ENCODE assay signal across 1 cellular context in the genomic region with DNA sequence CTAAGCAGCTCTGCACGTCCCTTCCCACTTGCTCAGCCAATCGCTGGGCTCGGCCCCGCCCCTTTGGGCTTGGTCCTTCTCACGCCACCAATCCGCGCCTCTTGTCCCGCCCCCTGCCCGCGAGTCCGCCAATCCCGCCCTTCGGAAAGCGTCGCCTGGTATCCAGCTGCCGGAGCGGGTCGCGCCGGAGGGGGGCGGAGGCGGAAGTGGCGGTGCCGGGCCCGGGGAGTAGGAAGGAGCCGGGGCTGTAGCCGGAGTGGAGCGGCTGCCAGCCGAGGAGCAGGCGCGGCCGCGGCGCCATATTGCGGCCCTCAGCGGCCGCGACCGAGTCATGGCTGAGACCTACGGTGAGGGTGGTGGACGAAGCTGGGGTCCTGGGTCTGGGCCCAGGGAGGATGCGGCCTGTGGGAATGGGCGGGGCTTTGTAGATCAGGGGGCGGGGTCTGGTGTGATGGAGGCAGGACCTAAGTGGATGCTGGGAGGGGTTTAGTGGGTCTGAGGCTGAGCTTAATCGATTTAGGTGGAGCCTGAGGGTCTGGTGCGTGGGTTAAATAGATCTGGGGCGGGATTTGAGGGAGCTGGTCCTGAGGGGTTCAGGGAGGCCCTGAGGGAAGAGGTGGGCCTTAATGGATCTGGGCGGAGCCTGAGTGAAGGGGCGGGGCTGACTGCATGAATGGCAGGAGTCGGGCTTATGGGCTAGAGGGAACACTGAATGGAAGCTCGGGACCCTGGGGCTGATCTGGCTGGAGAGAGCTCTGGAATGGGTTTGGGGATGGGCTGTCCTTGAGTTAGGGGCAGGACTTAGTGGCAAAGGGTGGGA.
TF ChIP-seq lines count a peak whose summit lies in the region.

A gene with protein sequence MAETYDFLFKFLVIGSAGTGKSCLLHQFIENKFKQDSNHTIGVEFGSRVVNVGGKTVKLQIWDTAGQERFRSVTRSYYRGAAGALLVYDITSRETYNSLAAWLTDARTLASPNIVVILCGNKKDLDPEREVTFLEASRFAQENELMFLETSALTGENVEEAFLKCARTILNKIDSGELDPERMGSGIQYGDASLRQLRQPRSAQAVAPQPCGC (plus strand): TSS at position 203 of the 820 bp plus-strand sequence. CDS start 129 bp downstream, at position 332.

TF ChIP-seq in K562, 482 proteins besides CTCF, POLR2A, EP300 and RAD21 (continued from another document and continues in another):
- TF ChIP-seq, protein P1, sequence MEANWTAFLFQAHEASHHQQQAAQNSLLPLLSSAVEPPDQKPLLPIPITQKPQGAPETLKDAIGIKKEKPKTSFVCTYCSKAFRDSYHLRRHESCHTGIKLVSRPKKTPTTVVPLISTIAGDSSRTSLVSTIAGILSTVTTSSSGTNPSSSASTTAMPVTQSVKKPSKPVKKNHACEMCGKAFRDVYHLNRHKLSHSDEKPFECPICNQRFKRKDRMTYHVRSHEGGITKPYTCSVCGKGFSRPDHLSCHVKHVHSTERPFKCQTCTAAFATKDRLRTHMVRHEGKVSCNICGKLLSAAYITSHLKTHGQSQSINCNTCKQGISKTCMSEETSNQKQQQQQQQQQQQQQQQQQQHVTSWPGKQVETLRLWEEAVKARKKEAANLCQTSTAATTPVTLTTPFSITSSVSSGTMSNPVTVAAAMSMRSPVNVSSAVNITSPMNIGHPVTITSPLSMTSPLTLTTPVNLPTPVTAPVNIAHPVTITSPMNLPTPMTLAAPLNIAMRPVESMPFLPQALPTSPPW (CRISPR knock-in tag; IDR thresholded peaks at IDR 0.05) = peak; percentile 95
- TF ChIP-seq ASH1L (IDR thresholded peaks at IDR 0.05; ENCODE audit: borderline replicate concordance, low read depth, partially characterized antibody) = peak; percentile 98
- TF ChIP-seq KAT7 (CRISPR knock-in tag; IDR thresholded peaks at IDR 0.05; ENCODE audit: borderline replicate concordance) = peak; percentile 17; the same call in 1 of the 2 replicates
- TF ChIP-seq, protein P2, sequence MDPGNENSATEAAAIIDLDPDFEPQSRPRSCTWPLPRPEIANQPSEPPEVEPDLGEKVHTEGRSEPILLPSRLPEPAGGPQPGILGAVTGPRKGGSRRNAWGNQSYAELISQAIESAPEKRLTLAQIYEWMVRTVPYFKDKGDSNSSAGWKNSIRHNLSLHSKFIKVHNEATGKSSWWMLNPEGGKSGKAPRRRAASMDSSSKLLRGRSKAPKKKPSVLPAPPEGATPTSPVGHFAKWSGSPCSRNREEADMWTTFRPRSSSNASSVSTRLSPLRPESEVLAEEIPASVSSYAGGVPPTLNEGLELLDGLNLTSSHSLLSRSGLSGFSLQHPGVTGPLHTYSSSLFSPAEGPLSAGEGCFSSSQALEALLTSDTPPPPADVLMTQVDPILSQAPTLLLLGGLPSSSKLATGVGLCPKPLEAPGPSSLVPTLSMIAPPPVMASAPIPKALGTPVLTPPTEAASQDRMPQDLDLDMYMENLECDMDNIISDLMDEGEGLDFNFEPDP (CRISPR knock-in tag; IDR thresholded peaks at IDR 0.05) = no peak
- no peak for TF ChIP-seq HMG20A (CRISPR knock-in tag; conservative IDR thresholded peaks at IDR 0.05)
- TF ChIP-seq, protein P3, sequence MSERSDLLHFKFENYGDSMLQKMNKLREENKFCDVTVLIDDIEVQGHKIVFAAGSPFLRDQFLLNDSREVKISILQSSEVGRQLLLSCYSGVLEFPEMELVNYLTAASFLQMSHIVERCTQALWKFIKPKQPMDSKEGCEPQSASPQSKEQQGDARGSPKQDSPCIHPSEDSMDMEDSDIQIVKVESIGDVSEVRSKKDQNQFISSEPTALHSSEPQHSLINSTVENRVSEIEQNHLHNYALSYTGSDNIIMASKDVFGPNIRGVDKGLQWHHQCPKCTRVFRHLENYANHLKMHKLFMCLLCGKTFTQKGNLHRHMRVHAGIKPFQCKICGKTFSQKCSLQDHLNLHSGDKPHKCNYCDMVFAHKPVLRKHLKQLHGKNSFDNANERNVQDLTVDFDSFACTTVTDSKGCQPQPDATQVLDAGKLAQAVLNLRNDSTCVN (CRISPR knock-in tag; IDR thresholded peaks at IDR 0.05) = 0 out of 2 replicates have a peak, but pooled peaks have one; percentile 29
- no peak for TF ChIP-seq ZNF282 (CRISPR knock-in tag; IDR thresholded peaks at IDR 0.05)
- TF ChIP-seq ARNT (IDR thresholded peaks at IDR 0.05) = 0 out of 4 replicates have a peak, but pooled peaks of 1 of the 2 experiments have one; percentile 37
- TF ChIP-seq, protein P4, sequence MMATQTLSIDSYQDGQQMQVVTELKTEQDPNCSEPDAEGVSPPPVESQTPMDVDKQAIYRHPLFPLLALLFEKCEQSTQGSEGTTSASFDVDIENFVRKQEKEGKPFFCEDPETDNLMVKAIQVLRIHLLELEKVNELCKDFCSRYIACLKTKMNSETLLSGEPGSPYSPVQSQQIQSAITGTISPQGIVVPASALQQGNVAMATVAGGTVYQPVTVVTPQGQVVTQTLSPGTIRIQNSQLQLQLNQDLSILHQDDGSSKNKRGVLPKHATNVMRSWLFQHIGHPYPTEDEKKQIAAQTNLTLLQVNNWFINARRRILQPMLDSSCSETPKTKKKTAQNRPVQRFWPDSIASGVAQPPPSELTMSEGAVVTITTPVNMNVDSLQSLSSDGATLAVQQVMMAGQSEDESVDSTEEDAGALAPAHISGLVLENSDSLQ (IDR thresholded peaks at IDR 0.05) = peak; percentile 96
- TF ChIP-seq, protein P5, sequence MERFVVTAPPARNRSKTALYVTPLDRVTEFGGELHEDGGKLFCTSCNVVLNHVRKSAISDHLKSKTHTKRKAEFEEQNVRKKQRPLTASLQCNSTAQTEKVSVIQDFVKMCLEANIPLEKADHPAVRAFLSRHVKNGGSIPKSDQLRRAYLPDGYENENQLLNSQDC (CRISPR knock-in tag; IDR thresholded peaks at IDR 0.05) = peak; percentile 65; the same call in 1 of the 2 replicates
- TF ChIP-seq, protein P6, sequence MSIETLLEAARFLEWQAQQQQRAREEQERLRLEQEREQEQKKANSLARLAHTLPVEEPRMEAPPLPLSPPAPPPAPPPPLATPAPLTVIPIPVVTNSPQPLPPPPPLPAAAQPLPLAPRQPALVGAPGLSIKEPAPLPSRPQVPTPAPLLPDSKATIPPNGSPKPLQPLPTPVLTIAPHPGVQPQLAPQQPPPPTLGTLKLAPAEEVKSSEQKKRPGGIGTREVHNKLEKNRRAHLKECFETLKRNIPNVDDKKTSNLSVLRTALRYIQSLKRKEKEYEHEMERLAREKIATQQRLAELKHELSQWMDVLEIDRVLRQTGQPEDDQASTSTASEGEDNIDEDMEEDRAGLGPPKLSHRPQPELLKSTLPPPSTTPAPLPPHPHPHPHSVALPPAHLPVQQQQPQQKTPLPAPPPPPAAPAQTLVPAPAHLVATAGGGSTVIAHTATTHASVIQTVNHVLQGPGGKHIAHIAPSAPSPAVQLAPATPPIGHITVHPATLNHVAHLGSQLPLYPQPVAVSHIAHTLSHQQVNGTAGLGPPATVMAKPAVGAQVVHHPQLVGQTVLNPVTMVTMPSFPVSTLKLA (conservative IDR thresholded peaks at IDR 0.05) = peak; percentile 67 to 88
- TF ChIP-seq BRF1 (IDR thresholded peaks at IDR 0.05; ENCODE audit: borderline replicate concordance, extremely low read depth, insufficient read length) = no peak
- TF ChIP-seq HCFC1 (IDR thresholded peaks at IDR 0.05; ENCODE audit: low read depth, low read length) = peak; percentile 34; the same call in 1 of the 2 replicates
- 0 out of 2 replicates have a peak, but pooled peaks have one; percentile 43 for TF ChIP-seq ATF1 (CRISPR knock-in tag; IDR thresholded peaks at IDR 0.05)
- TF ChIP-seq ATF1 (tag; IDR thresholded peaks at IDR 0.05) = peak; percentile 73; the same call in 1 of the 2 replicates
- TF ChIP-seq ZNF134 (CRISPR knock-in tag; conservative IDR thresholded peaks at IDR 0.05) = no peak
- TF ChIP-seq, protein P7, sequence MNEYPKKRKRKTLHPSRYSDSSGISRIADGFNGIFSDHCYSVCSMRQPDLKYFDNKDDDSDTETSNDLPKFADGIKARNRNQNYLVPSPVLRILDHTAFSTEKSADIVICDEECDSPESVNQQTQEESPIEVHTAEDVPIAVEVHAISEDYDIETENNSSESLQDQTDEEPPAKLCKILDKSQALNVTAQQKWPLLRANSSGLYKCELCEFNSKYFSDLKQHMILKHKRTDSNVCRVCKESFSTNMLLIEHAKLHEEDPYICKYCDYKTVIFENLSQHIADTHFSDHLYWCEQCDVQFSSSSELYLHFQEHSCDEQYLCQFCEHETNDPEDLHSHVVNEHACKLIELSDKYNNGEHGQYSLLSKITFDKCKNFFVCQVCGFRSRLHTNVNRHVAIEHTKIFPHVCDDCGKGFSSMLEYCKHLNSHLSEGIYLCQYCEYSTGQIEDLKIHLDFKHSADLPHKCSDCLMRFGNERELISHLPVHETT (CRISPR knock-in tag; conservative IDR thresholded peaks at IDR 0.05 in 1 of 2, IDR thresholded peaks at IDR 0.05 in 1 of 2) = peak in 1 of 2 experiments; percentile 74; a peak in 2 of 4 replicates
- no peak for TF ChIP-seq BHLHE40 (IDR thresholded peaks at IDR 0.05; ENCODE audit: low read length)
- TF ChIP-seq, protein P8, sequence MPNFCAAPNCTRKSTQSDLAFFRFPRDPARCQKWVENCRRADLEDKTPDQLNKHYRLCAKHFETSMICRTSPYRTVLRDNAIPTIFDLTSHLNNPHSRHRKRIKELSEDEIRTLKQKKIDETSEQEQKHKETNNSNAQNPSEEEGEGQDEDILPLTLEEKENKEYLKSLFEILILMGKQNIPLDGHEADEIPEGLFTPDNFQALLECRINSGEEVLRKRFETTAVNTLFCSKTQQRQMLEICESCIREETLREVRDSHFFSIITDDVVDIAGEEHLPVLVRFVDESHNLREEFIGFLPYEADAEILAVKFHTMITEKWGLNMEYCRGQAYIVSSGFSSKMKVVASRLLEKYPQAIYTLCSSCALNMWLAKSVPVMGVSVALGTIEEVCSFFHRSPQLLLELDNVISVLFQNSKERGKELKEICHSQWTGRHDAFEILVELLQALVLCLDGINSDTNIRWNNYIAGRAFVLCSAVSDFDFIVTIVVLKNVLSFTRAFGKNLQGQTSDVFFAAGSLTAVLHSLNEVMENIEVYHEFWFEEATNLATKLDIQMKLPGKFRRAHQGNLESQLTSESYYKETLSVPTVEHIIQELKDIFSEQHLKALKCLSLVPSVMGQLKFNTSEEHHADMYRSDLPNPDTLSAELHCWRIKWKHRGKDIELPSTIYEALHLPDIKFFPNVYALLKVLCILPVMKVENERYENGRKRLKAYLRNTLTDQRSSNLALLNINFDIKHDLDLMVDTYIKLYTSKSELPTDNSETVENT (CRISPR knock-in tag; IDR thresholded peaks at IDR 0.05) = 0 out of 2 replicates have a peak, but pooled peaks have one; percentile 34
- no peak for TF ChIP-seq HDAC2 (IDR thresholded peaks at IDR 0.05)
- peak in 1 of 2 experiments; percentile 92; a peak in 2 of 4 replicates for TF ChIP-seq HDAC1 (IDR thresholded peaks at IDR 0.05)
- TF ChIP-seq DACH1 (IDR thresholded peaks at IDR 0.05; ENCODE audit: partially characterized antibody) = peak; percentile 11
- peak; percentile 89 for TF ChIP-seq SP2 (IDR thresholded peaks at IDR 0.05; ENCODE audit: extremely low read depth, low read depth, low read length, poor library complexity, severe bottlenecking)
- TF ChIP-seq TAF1 (IDR thresholded peaks at IDR 0.05; ENCODE audit: control insufficient read depth, extremely low read depth, insufficient read depth, low read length, severe bottlenecking) = peak; percentile 40
- peak; percentile 89 to 95 for TF ChIP-seq MAZ (CRISPR knock-in tag; conservative IDR thresholded peaks at IDR 0.05 in 1 of 2, IDR thresholded peaks at IDR 0.05 in 1 of 2)
- no peak; the same call in 1 of the 2 replicates for TF ChIP-seq ZBTB7A (IDR thresholded peaks at IDR 0.05; ENCODE audit: borderline replicate concordance, control insufficient read depth, low read depth, low read length)
